19 cellular contexts compared by ENCODE assay signal in the genomic region with DNA sequence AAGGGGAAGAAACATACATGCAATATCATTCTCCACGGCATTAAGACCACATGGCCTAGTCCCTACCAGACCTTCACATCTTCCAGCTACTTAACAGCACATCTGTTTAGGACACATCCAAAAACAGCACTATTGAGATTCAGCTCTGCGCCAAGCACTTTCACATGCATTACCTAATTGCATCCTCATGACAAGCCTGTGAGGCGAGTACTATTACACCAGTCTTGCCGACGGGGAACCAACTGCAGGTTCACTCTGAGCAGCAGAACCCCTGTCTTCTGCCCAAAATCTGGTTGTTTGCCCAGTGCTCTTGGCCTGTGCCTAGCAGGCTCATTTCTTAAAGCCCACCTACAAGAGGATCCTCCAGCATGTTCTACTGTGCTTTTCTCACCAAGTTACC.
DNase-seq lines count a peak whose midpoint lies in the region; ATAC-seq and TF ChIP-seq lines count a peak whose summit lies in the region.
"Had no signal": no experiment of that assay in that cellular context is flagged by ENCODE, and none has a peak within 500 bp of the region (broad histone marks: within the 10 kb centered on the region; RNA-seq: fewer than 3 reads in every experiment).

No MANE protein-coding gene starts in this region.

- TF ChIP-seq CTCF in heart right ventricle (IDR thresholded peaks at IDR 0.05) (no peak), upper lobe of right lung (IDR thresholded peaks at IDR 0.05) (no peak)

- ATAC-seq in heart right ventricle (peak in 7 of 8 donors; percentile 27 to 65 (median 37)), upper lobe of right lung (peak; percentile 63)

- DNase-seq in heart right ventricle (no peak), cardiac septum (ENCODE audit: low spot score) (no peak), MV-4-11 (lab: John Stamatoyannopoulos, UW) (peak; percentile 34), fibroblast of peridontal ligament (ENCODE audit: extremely low read depth) (peak; percentile 65), upper lobe of right lung (no peak), substantia nigra (lab: John Stamatoyannopoulos, UW) (no peak), NCI-H510A (lab: John Stamatoyannopoulos, UW) (no peak)
- DNase-seq in activated CD8-positive, alpha-beta memory T cell treated with anti-CD3 and anti-CD28 coated beads, Interleukin-2, amount 50 U/mL, for 48 hours: no peak
- DNase-seq: activated CD4-positive, alpha-beta memory T cell treated with anti-CD3 and anti-CD28 coated beads for 36 hours; adrenal gland; mammary epithelial cell; NCI-H1048; NCI-H2029; NCI-H446 treated with DMSO at 0.1 percent for 48 hours; SHP77 treated with DMSO at 0.1 percent for 48 hours; stimulated activated CD4-positive, alpha-beta T cell treated with anti-CD3 and anti-CD28 coated beads, Interleukin-12 subunit alpha, Interleukin-12 subunit beta, amount 100 ng/mL, for 4 hours had no signal

- H3K27ac ChIP-seq in heart right ventricle: peak overlapping the region in 4 of 10 donors; percentile 33 to 63 (median 56)
- H3K27ac ChIP-seq in upper lobe of right lung: no peak overlapping the region
- no peak overlapping the region for H3K27ac ChIP-seq in substantia nigra (ENCODE audit: low read depth, low read length, poor library complexity, severe bottlenecking)
- H3K27ac ChIP-seq: esophagus muscularis mucosa, HL-60, VCaP had no signal

- intact Hi-C loops in heart right ventricle (cut with DNase I) (loop anchor here in 3 of 10 donors (5.0 to 10.0 kb wide), 2 partner anchors 48 to 65 kb away; partner anchors contain the start of gene AAK1 (in 2 of the 3)), cardiac septum (cut with DNase I) (no loop called here), upper lobe of right lung (cut with DNase I) (no loop called here)

- 76 to 77% methylated on average over 5 of the region's 5 CpGs for WGBS in heart right ventricle, 2 donors

- H3K27me3 ChIP-seq in heart right ventricle (no peaks in the 10 kb centered on the region), upper lobe of right lung (no peaks in the 10 kb centered on the region)
- H3K27me3 ChIP-seq: adrenal gland, esophagus muscularis mucosa had no signal

- H3K36me3 ChIP-seq in heart right ventricle (no peaks in the 10 kb centered on the region), upper lobe of right lung (no peaks in the 10 kb centered on the region)
- H3K36me3 ChIP-seq: adrenal gland, esophagus muscularis mucosa had no signal

- H3K4me3 ChIP-seq in heart right ventricle (no peak overlapping the region), upper lobe of right lung (no peak overlapping the region)
- H3K4me3 ChIP-seq: adrenal gland, esophagus muscularis mucosa had no signal

- H3K9me3 ChIP-seq in heart right ventricle (no peaks in the 10 kb centered on the region), upper lobe of right lung (no peaks in the 10 kb centered on the region)
- H3K9me3 ChIP-seq: adrenal gland, esophagus muscularis mucosa had no signal

- peaks cover 15 to 91% (median 58%) of the 10 kb centered on the region in 9 donors for H3K4me1 ChIP-seq in heart right ventricle
- H3K4me1 ChIP-seq in upper lobe of right lung: peaks cover 39% of the 10 kb centered on the region

Comparison
In these comparisons a context has a peak if more than half of its experiments do, and no peak if none do; other contexts are left out.
1. DNase-seq: peak in MV-4-11 (single experiment) and fibroblast of peridontal ligament (single experiment); none in heart right ventricle (0 of 2), cardiac septum (single experiment), upper lobe of right lung (single experiment), substantia nigra (0 of 49), activated CD8-positive, alpha-beta memory T cell treated with anti-CD3 and anti-CD28 coated beads, Interleukin-2, amount 50 U/mL, for 48 hours (single experiment) and NCI-H510A (single experiment).